In genomic region chr5:154445422-154446182, GRCh38 we compare ENCODE assay signal across 8 cellular contexts. TPM values are rescaled to one million over a fixed set of nuclear protein-coding genes. Genes with fewer than 3 reads are reported as not detected.
DNase-seq lines count a peak whose midpoint lies in the region; ATAC-seq and TF ChIP-seq lines count a peak whose summit lies in the region.

SAP30L (plus strand) TSS chr5:154445997; CDS start chr5:154446605, 608 bp downstream.

- DNase-seq in NCI-H2081 (lab: John Stamatoyannopoulos, UW) (peak; percentile 85 to 93), T-helper 9 cell (peak; percentile 90), astrocyte of the cerebellum (ENCODE audit: low read depth) (peak; percentile 76), hepatic stellate cell (ENCODE audit: low spot score) (peak; percentile 100), renal cortical epithelial cell (ENCODE audit: low read depth) (peak; percentile 81), aorta (peak; percentile 96 to 97)

- peak within 1 kb of the TSS in 1 of 2 donors; percentile 53 for H3K27ac ChIP-seq in aorta (ENCODE audit: low read depth in 1 of 2, low read length in 2 of 2)

- no peaks in the 10 kb centered on the region for H3K9me3 ChIP-seq in aorta (ENCODE audit: control insufficient read depth, low read length)

- no peak for TF ChIP-seq CTCF in astrocyte of the cerebellum (IDR thresholded peaks at IDR 0.05; ENCODE audit: low read depth, low read length, missing control alignments)

- in situ Hi-C loops in astrocyte of the cerebellum (cut with HindIII; ENCODE audit: low sequenced_read_pairs): no loop called here

- H3K27me3 ChIP-seq in aorta (ENCODE audit: control insufficient read depth in 1 of 2, insufficient read depth in 2 of 2, low read length in 1 of 2): no peaks in the 10 kb centered on the region

- WGBS in aorta, 2 donors: 0% methylated on average over 46 to 69 of the region's 69 CpGs

- no peaks in the 10 kb centered on the region for H3K36me3 ChIP-seq in aorta (ENCODE audit: control insufficient read depth in 1 of 2, insufficient read depth in 2 of 2, low read length in 1 of 2)

- intact Hi-C loops in aorta (cut with DNase I): no loop called here

- no peaks in the 10 kb centered on the region for H3K4me1 ChIP-seq in aorta (ENCODE audit: control insufficient read depth in 1 of 2, insufficient read depth in 2 of 2, low read length in 2 of 2)

- H3K4me3 ChIP-seq in astrocyte of the cerebellum (ENCODE audit: low read depth, low read length) (peak within 1 kb of the TSS; percentile 88), aorta (ENCODE audit: low read length in 2 of 2) (peak within 1 kb of the TSS; percentile 89 to 98)

- ATAC-seq in GM18511 (IDR thresholded peaks at IDR 0.05; ENCODE audit: unreplicated experiment) (peak; percentile 91), HG02981 (IDR thresholded peaks at IDR 0.05; ENCODE audit: unreplicated experiment) (peak; percentile 94), aorta (ENCODE audit: low FRiP score) (peak; percentile 98)

RNA-seq across cellular contexts. Expression of gene SAP30L, which starts in this region (rescaled TPM):
- 10.9 and 23.9 TPM in 2 replicates for total RNA-seq in renal cortical epithelial cell
- total RNA-seq in aorta: 10 to 100 TPM; 40.5 to 43.4 TPM
- polyA plus RNA-seq in aorta: 10 to 100 TPM; 26.7 to 28.8 TPM
